In the genomic region with DNA sequence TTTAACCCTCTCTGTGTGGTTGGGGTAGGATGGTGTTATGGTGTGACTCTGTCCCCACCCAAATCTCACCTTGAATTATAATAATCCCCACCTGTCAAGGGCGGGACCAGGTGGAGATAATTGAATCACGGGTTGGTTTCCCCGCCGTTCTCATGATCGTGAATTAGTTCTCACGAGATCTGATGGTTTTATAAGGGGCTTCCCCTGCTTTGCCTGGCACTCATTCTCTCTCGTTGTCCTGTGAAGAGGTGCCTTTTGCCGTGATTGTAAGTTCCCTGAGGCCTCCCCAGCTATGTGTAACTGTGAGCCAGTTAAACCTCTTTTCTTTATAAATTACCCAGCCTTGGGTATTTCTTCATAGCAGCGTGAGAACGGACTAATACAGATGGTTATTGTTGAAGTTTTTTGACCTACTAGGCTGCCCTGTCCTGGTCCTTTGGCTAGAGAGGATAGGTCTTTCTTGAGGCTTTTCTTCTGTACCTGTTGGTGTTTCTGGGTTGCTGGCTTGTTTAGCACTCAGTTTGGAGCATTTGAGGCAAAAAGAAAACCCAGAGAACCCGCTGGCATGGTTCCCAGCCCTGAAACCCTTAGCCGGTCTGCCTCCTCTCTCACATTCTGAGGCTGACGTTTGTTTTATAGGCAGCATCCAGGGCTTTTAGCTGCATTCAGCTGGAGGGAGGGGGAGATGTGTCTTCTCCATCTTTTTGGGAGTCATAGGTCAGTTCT, we compare ENCODE assay signal across 9 cellular contexts.
DNase-seq lines count a peak whose midpoint lies in the region; ATAC-seq and TF ChIP-seq lines count a peak whose summit lies in the region.
"Had no signal": no experiment of that assay in that cellular context is flagged by ENCODE, and none has a peak within 500 bp of the region (broad histone marks: within the 10 kb centered on the region; RNA-seq: fewer than 3 reads in every experiment).

No MANE protein-coding gene starts in this region.

- peak; percentile 4 for ATAC-seq in HG03520 (IDR thresholded peaks at IDR 0.05; ENCODE audit: unreplicated experiment)
- no peak for ATAC-seq in GM18520 (IDR thresholded peaks at IDR 0.05; ENCODE audit: unreplicated experiment)

- H2BK15ac ChIP-seq in neuronal stem cell (ENCODE audit: low read length) = no peak overlapping the region

- H3K27me3 ChIP-seq in parathyroid adenoma (ENCODE audit: control insufficient read depth, insufficient read depth, low read length) (no peaks in the 10 kb centered on the region), neuronal stem cell (ENCODE audit: control insufficient read depth in 3 of 3, insufficient read depth in 3 of 3, low read depth in 1 of 3, low read length in 3 of 3) (no peaks in the 10 kb centered on the region)

- H3K4me2 ChIP-seq in parathyroid adenoma (ENCODE audit: low read length) (no peak overlapping the region), neuronal stem cell (ENCODE audit: insufficient read depth, low read length, poor library complexity, severe bottlenecking) (no peak overlapping the region)

- no CpG with 5 or more reads among the region's 13 CpGs for WGBS in neuronal stem cell (ENCODE audit: extremely low coverage in 2 of 2, insufficient read length in 2 of 2, insufficient replicate concordance in 1 of 2), 2 donors

- no peak overlapping the region for H3K18ac ChIP-seq in neuronal stem cell (ENCODE audit: low read length)

- peak overlapping the region; percentile 41 for H3K4me3 ChIP-seq in GM12864 (ENCODE audit: low read depth, low read length)
- H3K4me3 ChIP-seq in parathyroid adenoma (ENCODE audit: low read depth, low read length) = no peak overlapping the region
- H3K4me3 ChIP-seq in neuronal stem cell (ENCODE audit: low read length in 2 of 2) = no peak overlapping the region

- no peaks in the 10 kb centered on the region for H3K36me3 ChIP-seq in parathyroid adenoma (ENCODE audit: control insufficient read depth, insufficient read depth, low read length)
- peaks cover 2 to 18% of the 10 kb centered on the region in 2 donors for H3K36me3 ChIP-seq in neuronal stem cell (replicated peaks in 1 of 2; ENCODE audit: control insufficient read depth in 2 of 2, insufficient read depth in 2 of 2, low read length in 2 of 2)

- no peak overlapping the region for H4K91ac ChIP-seq in neuronal stem cell (ENCODE audit: low read depth, low read length, poor library complexity)

- H2BK120ac ChIP-seq in neuronal stem cell (ENCODE audit: low read depth, low read length) = no peak overlapping the region

- no peak overlapping the region for H2AK5ac ChIP-seq in neuronal stem cell (ENCODE audit: low read depth, low read length)

- DNase-seq in GM12864 (ENCODE audit: low read depth) = no peak
- DNase-seq in neuronal stem cell (ENCODE audit: low spot score) = no peak
- DNase-seq in effector CD8-positive, alpha-beta T cell (lab: John Stamatoyannopoulos, UW) = no peak
- no peak for DNase-seq in D341Med (ENCODE audit: low spot score)
- DNase-seq: islet precursor cell had no signal

- H3K4me1 Mint-ChIP-seq in brain = peaks cover 90% of the 10 kb centered on the region

- H3K36me3 Mint-ChIP-seq in brain = peaks cover 21% of the 10 kb centered on the region

- H3K27me3 Mint-ChIP-seq in brain = no peaks in the 10 kb centered on the region

- H3K79me2 ChIP-seq in parathyroid adenoma = peaks cover 53% of the 10 kb centered on the region

- peak overlapping the region; percentile 62 to 94 (median 78) for H3K27ac Mint-ChIP-seq in brain

- no peak overlapping the region for H2AFZ ChIP-seq in parathyroid adenoma
- H2AFZ ChIP-seq in neuronal stem cell (ENCODE audit: low read length) = no peak overlapping the region

- no peak for TF ChIP-seq CTCF in GM12864 (IDR thresholded peaks at IDR 0.05; ENCODE audit: low read depth, low read length, missing control alignments)
- no peak for TF ChIP-seq CTCF in brain (conservative IDR thresholded peaks at IDR 0.05)
- TF ChIP-seq CTCF in parathyroid adenoma (IDR thresholded peaks at IDR 0.05) = no peak

- peaks cover 0 to 4% (median 0%) of the 10 kb centered on the region in 5 experiments for H3K9me3 Mint-ChIP-seq in brain

- H3K4me1 ChIP-seq in parathyroid adenoma (peaks cover 4% of the 10 kb centered on the region), neuronal stem cell (ENCODE audit: control insufficient read depth in 2 of 2, insufficient read depth in 1 of 2, low read depth in 1 of 2, low read length in 2 of 2) (peaks cover 0 to 9% of the 10 kb centered on the region in 2 donors)

- no peak overlapping the region for H3K14ac ChIP-seq in neuronal stem cell (ENCODE audit: low read length)

- no peak overlapping the region for H2BK5ac ChIP-seq in neuronal stem cell (ENCODE audit: low read length)

- no peak overlapping the region for H2BK12ac ChIP-seq in neuronal stem cell (ENCODE audit: low read length)

- H3K23ac ChIP-seq in neuronal stem cell (ENCODE audit: low read depth, low read length, poor library complexity) = no peak overlapping the region

- H3K27ac ChIP-seq in parathyroid adenoma (peak overlapping the region; percentile 24), neuronal stem cell (replicated peaks; ENCODE audit: low read length) (no peak overlapping the region)

- H4K8ac ChIP-seq in neuronal stem cell (ENCODE audit: low read depth, low read length) = no peak overlapping the region

- H3K4me3 Mint-ChIP-seq in brain = peak overlapping the region in 4 of 5 experiments; percentile 8 to 48 (median 29)

- H3K9ac ChIP-seq in parathyroid adenoma (no peak overlapping the region), neuronal stem cell (ENCODE audit: low read depth, low read length, poor library complexity) (no peak overlapping the region)

- H3K79me1 ChIP-seq in neuronal stem cell (ENCODE audit: low read depth, low read length) = peaks cover 15% of the 10 kb centered on the region

- no peak overlapping the region for H3K4ac ChIP-seq in neuronal stem cell (ENCODE audit: low read length)

- H3K9me3 ChIP-seq in parathyroid adenoma (ENCODE audit: control insufficient read depth, low read length) (no peaks in the 10 kb centered on the region), neuronal stem cell (replicated peaks in 1 of 2; ENCODE audit: control insufficient read depth in 2 of 2, insufficient read depth in 1 of 2, low read depth in 1 of 2, low read length in 2 of 2) (no peaks in the 10 kb centered on the region)
